1 cellular context compared by ENCODE assay signal in the genomic region with DNA sequence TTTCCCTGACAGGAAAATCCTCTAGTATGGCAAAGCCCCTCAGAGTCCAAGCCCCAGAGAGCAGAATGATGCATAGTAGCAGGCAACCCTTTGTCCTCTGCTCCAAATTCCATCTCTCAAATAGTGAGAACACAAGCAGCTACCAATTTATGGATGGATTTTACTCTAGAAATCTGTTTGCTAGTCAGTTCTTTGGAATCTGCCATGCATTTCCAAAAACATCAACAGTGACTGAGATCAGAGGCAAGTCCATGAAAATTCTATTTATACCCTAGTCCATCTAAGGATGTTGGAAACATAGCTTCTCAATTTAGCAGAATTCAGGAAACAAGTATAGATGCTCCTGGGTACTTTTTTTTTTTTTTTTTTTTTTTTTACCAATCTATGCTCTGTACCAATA.
TF ChIP-seq lines count a peak whose summit lies in the region.

No MANE protein-coding gene starts in this region.

TF ChIP-seq in IMR-90, 13 proteins besides CTCF, POLR2A, EP300 and RAD21:
- TF ChIP-seq USF2 (IDR thresholded peaks at IDR 0.05; ENCODE audit: low read depth, low read length) (no peak), CHD1 (IDR thresholded peaks at IDR 0.05; ENCODE audit: low read depth, low read length) (no peak), BHLHE40 (IDR thresholded peaks at IDR 0.05; ENCODE audit: low read depth, low read length) (no peak)
